ENCODE assay signal across 14 cellular contexts in genomic region chr1:193181985-193182384, GRCh38. TPM values are rescaled to one million over a fixed set of nuclear protein-coding genes. Genes with fewer than 3 reads are reported as not detected.
DNase-seq lines count a peak whose midpoint lies in the region; ATAC-seq and TF ChIP-seq lines count a peak whose summit lies in the region.
"Had no signal": no experiment of that assay in that cellular context is flagged by ENCODE, and none has a peak within 500 bp of the region (broad histone marks: within the 10 kb centered on the region; RNA-seq: fewer than 3 reads in every experiment).

No MANE protein-coding gene starts in this region.

- peaks cover 5% of the 10 kb centered on the region; the same call in 1 of the 2 replicates for H4K20me1 ChIP-seq in PC-9 (ENCODE audit: insufficient read depth)

- POLR2A ChIA-PET in PC-9 (lab: Charles Lee; ENCODE audit: unreplicated experiment) = no interaction called here

- no peak overlapping the region for H3K4me2 ChIP-seq in PC-9
- H3K4me2 ChIP-seq: KMS-11, SK-N-SH had no signal

- H3K36me3 ChIP-seq in breast epithelium (no peaks in the 10 kb centered on the region), PC-9 (ENCODE audit: low read depth) (no peaks in the 10 kb centered on the region)
- H3K36me3 ChIP-seq: stomach had no signal

- TF ChIP-seq CTCF in astrocyte of the spinal cord (IDR thresholded peaks at IDR 0.05; ENCODE audit: low read depth, low read length) (no peak), breast epithelium (IDR thresholded peaks at IDR 0.05) (no peak), PC-9 (conservative IDR thresholded peaks at IDR 0.05) (no peak)

- ATAC-seq in GM21423 (IDR thresholded peaks at IDR 0.05; ENCODE audit: unreplicated experiment) = peak; percentile 35
- ATAC-seq in esophagus mucosa = no peak
- ATAC-seq: WTC11 had no signal

- CTCF ChIA-PET in PC-9 (lab: Charles Lee) = no interaction called here

- DNase-seq in COLO668 (lab: John Stamatoyannopoulos, UW; ENCODE audit: unreplicated experiment) = peak; percentile 7
- DNase-seq in astrocyte of the spinal cord (ENCODE audit: low read depth, low spot score) = peak; percentile 16
- peak; percentile 29 for DNase-seq in kidney tubule cell (ENCODE audit: low spot score)
- DNase-seq in breast epithelium (ENCODE audit: low spot score in 2 of 2) = no peak
- no peak for DNase-seq in A172 (ENCODE audit: low spot score)
- no peak for DNase-seq in PC-9
- DNase-seq: midbrain, NCI-H526 treated with DMSO at 0.1 percent for 48 hours, SK-N-SH, stomach had no signal

- H3K9me2 ChIP-seq in PC-9 (ENCODE audit: insufficient read depth) = no peaks in the 10 kb centered on the region
- H3K9me2 ChIP-seq: SK-N-SH had no signal

- H3K4me1 ChIP-seq in breast epithelium = no peaks in the 10 kb centered on the region
- peaks cover 5% of the 10 kb centered on the region; the same call in 1 of the 2 replicates for H3K4me1 ChIP-seq in PC-9 (replicated peaks; ENCODE audit: insufficient read depth)

- 0 out of 2 replicates have a peak, but pooled peaks cover 7% of the 10 kb centered on the region for H3F3A ChIP-seq in PC-9 (ENCODE audit: insufficient read depth, low read depth)

- H3K27ac ChIP-seq in breast epithelium = no peak overlapping the region
- no peak overlapping the region for H3K27ac ChIP-seq in PC-9
- H3K27ac ChIP-seq: KMS-11 had no signal

- peaks cover 19% of the 10 kb centered on the region; the same call in 1 of the 2 replicates for H3K79me2 ChIP-seq in PC-9 (ENCODE audit: low read depth)

- H3K4me3 ChIP-seq in astrocyte of the spinal cord (ENCODE audit: low read depth, low read length) (no peak overlapping the region), breast epithelium (no peak overlapping the region), PC-9 (no peak overlapping the region)
- H3K4me3 ChIP-seq: stomach had no signal

- no peak overlapping the region for H2AFZ ChIP-seq in PC-9

- in situ Hi-C loops in astrocyte of the spinal cord (cut with HindIII; ENCODE audit: low sequenced_read_pairs) = no loop called here

- H3K27me3 ChIP-seq in breast epithelium (no peaks in the 10 kb centered on the region), PC-9 (ENCODE audit: insufficient read depth, low read depth) (no peaks in the 10 kb centered on the region)
- H3K27me3 ChIP-seq: stomach had no signal

- BruUV-seq in PC-9 (replicated peaks; lab: Mats Ljungman, UMichigan) = no TSS peak

- H3K9me3 ChIP-seq in breast epithelium (no peaks in the 10 kb centered on the region), PC-9 (ENCODE audit: insufficient read depth, low read depth) (no peaks in the 10 kb centered on the region)
- H3K9me3 ChIP-seq: SK-N-SH, stomach had no signal

- intact Hi-C loops in breast epithelium (cut with DNase I; ENCODE audit: low total_unique reads) = no loop called here
- intact Hi-C loops in PC-9 (cut with micrococcal nuclease; ENCODE audit: unreplicated experiment) = loop anchor here (5.0 to 10.0 kb wide), 3 partner anchors 155 to 1115 kb away; no protein-coding TSS in a partner anchor

- TF ChIP-seq POLR2A in breast epithelium (IDR thresholded peaks at IDR 0.05) = no peak

RNA-seq across cellular contexts. Expression of gene B3GALT2, which starts 4.4 kb away (rescaled TPM):
- under 1 TPM; 0.29 to 0.33 (median 0.32) TPM for total RNA-seq in breast epithelium
- 7.0 and 12.6 TPM in 2 replicates for total RNA-seq in A172 (2014; rRNA removed; shearing (Covaris generic))
- total RNA-seq in esophagus mucosa = 0.04 TPM
- not detected in 2 replicates for total RNA-seq in PC-9 (2021)
- total RNA-seq: WTC11 had no signal

Comparison
In these comparisons a context has a peak if more than half of its experiments do, and no peak if none do; other contexts are left out.
1. DNase-seq: peak in COLO668 (single experiment), astrocyte of the spinal cord (single experiment) and kidney tubule cell (single experiment); none in breast epithelium (0 of 2), A172 (single experiment) and PC-9 (0 of 2).